ENCODE assay signal across 14 cellular contexts in genomic region chrX:124212622-124213021, GRCh38.
DNase-seq lines count a peak whose midpoint lies in the region; ATAC-seq, FAIRE-seq and TF ChIP-seq lines count a peak whose summit lies in the region.
"Had no signal": no experiment of that assay in that cellular context is flagged by ENCODE, and none has a peak within 500 bp of the region (broad histone marks: within the 10 kb centered on the region; RNA-seq: fewer than 3 reads in every experiment).

No MANE protein-coding gene starts in this region.

- H3K79me1 ChIP-seq in H9 (ENCODE audit: insufficient read depth, low read depth, low read length, poor library complexity, severe bottlenecking): no peaks in the 10 kb centered on the region

- H2AK5ac ChIP-seq in H9 (ENCODE audit: insufficient read length, low read length): no peak overlapping the region

- H3K79me2 ChIP-seq in KMS-11 (ENCODE audit: insufficient read depth, low read depth) (no peaks in the 10 kb centered on the region), H9 (ENCODE audit: insufficient read depth, low read length) (no peaks in the 10 kb centered on the region)

- intact Hi-C loops in heart right ventricle (cut with DNase I): loop anchor here in 1 of 10 donors (10.0 kb wide), 1 partner anchor 172 kb away; no protein-coding TSS in a partner anchor

- peaks cover 66% of the 10 kb centered on the region for H3K4me1 ChIP-seq in KMS-11 (ENCODE audit: low read depth, poor library complexity, severe bottlenecking)
- peaks cover 0 to 16% (median 0%) of the 10 kb centered on the region in 9 donors for H3K4me1 ChIP-seq in heart right ventricle
- peaks cover 5% of the 10 kb centered on the region for H3K4me1 ChIP-seq in H9 (ENCODE audit: insufficient read depth, low read length)
- H3K4me1 ChIP-seq: sigmoid colon had no signal

- H3K27me3 Mint-ChIP-seq in T-helper 17 cell (no peaks in the 10 kb centered on the region), H9 (ENCODE audit: low read depth) (no peaks in the 10 kb centered on the region)

- FAIRE-seq in GM12892 (lab: Jason Lieb, UNC): peak; percentile 51

- H3K4me3 Mint-ChIP-seq in T-helper 17 cell (peak overlapping the region; percentile 33), H9 (no peak overlapping the region)

- H4K20me1 ChIP-seq in KMS-11 (ENCODE audit: insufficient read depth) (no peaks in the 10 kb centered on the region), H9 (ENCODE audit: control insufficient read depth, insufficient read depth, insufficient read length) (no peaks in the 10 kb centered on the region)

- no peak overlapping the region for H2BK15ac ChIP-seq in H9 (ENCODE audit: low read depth, low read length)

- H4K8ac ChIP-seq in H9 (replicated peaks; ENCODE audit: insufficient read length, low read depth, low read length): no peak overlapping the region

- H3K36me3 ChIP-seq in KMS-11 (ENCODE audit: insufficient read depth) (no peaks in the 10 kb centered on the region), heart right ventricle (no peaks in the 10 kb centered on the region)
- H3K36me3 ChIP-seq: sigmoid colon, WERI-Rb-1 had no signal

- no peak overlapping the region for H2AFZ ChIP-seq in KMS-11 (ENCODE audit: low read depth)
- H2AFZ ChIP-seq in H9 (ENCODE audit: low read length): no peak overlapping the region

- H3K14ac ChIP-seq in H9 (ENCODE audit: insufficient read depth, low read length): no peak overlapping the region

- peak overlapping the region; percentile 39 for H3K4me2 ChIP-seq in KMS-11
- no peak overlapping the region for H3K4me2 ChIP-seq in H9 (ENCODE audit: insufficient read depth, insufficient read length, low read length)

- no peak overlapping the region for H2BK20ac ChIP-seq in H9 (ENCODE audit: low read depth, low read length, poor library complexity, severe bottlenecking)

- no peak for TF ChIP-seq CTCF in KMS-11 (conservative IDR thresholded peaks at IDR 0.05; ENCODE audit: low read depth, low read length)
- no peak for TF ChIP-seq CTCF in heart right ventricle (IDR thresholded peaks at IDR 0.05)
- no peak for TF ChIP-seq CTCF in H9 (conservative IDR thresholded peaks at IDR 0.05)

- H4K91ac ChIP-seq in H9 (ENCODE audit: insufficient read length, low read depth, low read length): no peak overlapping the region

- H2BK12ac ChIP-seq in H9 (ENCODE audit: insufficient read length, low read depth, low read length): no peak overlapping the region

- no peak overlapping the region for H2BK120ac ChIP-seq in H9 (ENCODE audit: low read depth, low read length, poor library complexity, severe bottlenecking)

- 81% methylated on average over 3 of the region's 3 CpGs for WGBS in heart right ventricle, 2 donors
- WGBS in H9 (ENCODE audit: extremely low coverage, insufficient read length, low lambda C conversion rate): no CpG with 5 or more reads among the region's 3 CpGs

- no peak overlapping the region for H3T11ph ChIP-seq in H9 (ENCODE audit: low read length)

- H3K56ac ChIP-seq in H9 (ENCODE audit: insufficient read length, low read depth, low read length): no peak overlapping the region

- H3K18ac ChIP-seq in H9 (ENCODE audit: insufficient read length, low read depth, low read length): no peak overlapping the region

- DNase-seq in GM12892 (ENCODE audit: insufficient read length) (no peak), T-helper 17 cell (peak in 1 of 3 donors; percentile 13), heart right ventricle (no peak), NCI-H2081 treated with DMSO at 0.1 percent for 48 hours (lab: John Stamatoyannopoulos, UW) (no peak), H9 (no peak), NCI-H146 (lab: John Stamatoyannopoulos, UW) (no peak)
- DNase-seq in effector CD4-positive, alpha-beta T cell: peak; percentile 9
- DNase-seq: aorta, hypothalamus, NCI-H2029 treated with DMSO at 0.1 percent for 48 hours, PC-3, sigmoid colon, WERI-Rb-1 had no signal

- no peaks in the 10 kb centered on the region for H3K23me2 ChIP-seq in H9 (ENCODE audit: insufficient read length, low read depth, low read length, poor library complexity, severe bottlenecking)

- H3K9me3 ChIP-seq in T-helper 17 cell (ENCODE audit: control insufficient read depth, low read length, poor library complexity, severe bottlenecking): no peaks in the 10 kb centered on the region
- no peaks in the 10 kb centered on the region for H3K9me3 ChIP-seq in heart right ventricle
- peaks cover 10% of the 10 kb centered on the region for H3K9me3 ChIP-seq in H9 (ENCODE audit: control insufficient read depth, low read depth, low read length)
- H3K9me3 ChIP-seq: sigmoid colon had no signal

- H3K23ac ChIP-seq in H9 (ENCODE audit: insufficient read length, low read depth, low read length): no peak overlapping the region

- H3K4me1 Mint-ChIP-seq in T-helper 17 cell (peaks cover 42% of the 10 kb centered on the region), H9 (peaks cover 23 to 29% of the 10 kb centered on the region in 2 experiments)

- H3K9ac ChIP-seq in KMS-11: no peak overlapping the region
- H3K9ac ChIP-seq in H9 (ENCODE audit: extremely low read depth, insufficient read length, low read length): no peak overlapping the region

- H3K36me3 Mint-ChIP-seq in T-helper 17 cell (ENCODE audit: low read depth) (no peaks in the 10 kb centered on the region), H9 (ENCODE audit: insufficient read depth in 1 of 3, low read depth in 3 of 3) (no peaks in the 10 kb centered on the region; a peak in 1 of 7 replicates)

- H3K4ac ChIP-seq in H9 (ENCODE audit: low read depth, low read length): no peak overlapping the region

- peaks cover 2 to 3% of the 10 kb centered on the region in 2 experiments; a peak in 2 of 5 replicates for H3K9me3 Mint-ChIP-seq in H9

- no peak overlapping the region for H3K27ac Mint-ChIP-seq in T-helper 17 cell
- no peak overlapping the region for H3K27ac Mint-ChIP-seq in H9

- no peak for TF ChIP-seq POLR2A in GM12892 (IDR thresholded peaks at IDR 0.05; ENCODE audit: low read depth, low read length)

- H3K4me3 ChIP-seq in KMS-11 (IDR thresholded peaks at IDR 0.05; ENCODE audit: insufficient read depth, low read depth, low read length): no peak overlapping the region
- H3K4me3 ChIP-seq in heart right ventricle: no peak overlapping the region
- H3K4me3 ChIP-seq: sigmoid colon had no signal

- no peak overlapping the region for H4K5ac ChIP-seq in H9 (ENCODE audit: insufficient read length, low read depth, low read length)

- H3K27ac ChIP-seq in KMS-11 (peak overlapping the region; percentile 56), heart right ventricle (no peak overlapping the region), H9 (ENCODE audit: insufficient read length, low read depth, low read length) (no peak overlapping the region)
- H3K27ac ChIP-seq: sigmoid colon, WERI-Rb-1 had no signal

- H3K27me3 ChIP-seq in KMS-11 (ENCODE audit: insufficient read depth, low read depth) (no peaks in the 10 kb centered on the region), heart right ventricle (no peaks in the 10 kb centered on the region), H9 (ENCODE audit: insufficient read depth, low read length) (no peaks in the 10 kb centered on the region)
- H3K27me3 ChIP-seq: sigmoid colon had no signal

- peak; percentile 75 for ATAC-seq in T-helper 17 cell
- no peak for ATAC-seq in heart right ventricle
- ATAC-seq: PC-3 had no signal

- H2BK5ac ChIP-seq in H9 (ENCODE audit: insufficient read length, low read length): no peak overlapping the region
